28 cellular contexts compared by ENCODE assay signal in the genomic region with DNA sequence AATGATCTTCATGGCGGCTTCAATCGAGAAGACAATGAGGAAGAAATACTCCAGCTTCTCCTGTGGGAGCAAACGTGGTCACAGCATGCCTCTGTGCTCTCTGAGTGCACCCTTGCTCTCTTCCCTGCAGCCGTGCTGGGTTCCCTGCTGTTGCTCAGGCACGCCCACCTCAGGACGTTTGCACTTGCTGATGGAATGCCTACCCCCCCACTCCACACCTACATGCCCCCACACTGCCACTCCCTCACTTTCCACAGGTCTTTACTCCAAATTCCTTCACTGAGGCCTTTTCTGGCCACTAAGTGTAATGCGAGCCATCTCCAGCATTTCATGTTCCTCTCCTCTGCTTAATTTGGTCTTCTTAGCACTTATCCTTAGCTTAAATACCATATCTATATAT. TPM values are rescaled to one million over a fixed set of nuclear protein-coding genes. Genes with fewer than 3 reads are reported as not detected.
DNase-seq lines count a peak whose midpoint lies in the region; ATAC-seq and TF ChIP-seq lines count a peak whose summit lies in the region.
"Had no signal": no experiment of that assay in that cellular context is flagged by ENCODE, and none has a peak within 500 bp of the region (broad histone marks: within the 10 kb centered on the region; RNA-seq: fewer than 3 reads in every experiment).

No MANE protein-coding gene starts in this region.

- peaks cover 78% of the 10 kb centered on the region for H3K4me1 ChIP-seq in psoas muscle
- H3K4me1 ChIP-seq: A549, BE2C had no signal

- peaks cover 97% of the 10 kb centered on the region for H3K4me1 Mint-ChIP-seq in nephron
- H3K4me1 Mint-ChIP-seq in activated naive CD4-positive, alpha-beta T cell treated with anti-CD3 and anti-CD28 coated beads for 36 hours (ENCODE audit: low read depth), result no peaks in the 10 kb centered on the region
- H3K4me1 Mint-ChIP-seq: CD14-positive monocyte; CD8-positive, alpha-beta memory T cell had no signal

- H3K9me3 Mint-ChIP-seq in nephron, result no peaks in the 10 kb centered on the region
- H3K9me3 Mint-ChIP-seq in activated naive CD4-positive, alpha-beta T cell treated with anti-CD3 and anti-CD28 coated beads for 36 hours, result no peaks in the 10 kb centered on the region
- H3K9me3 Mint-ChIP-seq: CD14-positive monocyte; CD4-positive, alpha-beta T cell; CD8-positive, alpha-beta memory T cell; H9; HFFc6 had no signal

- no peaks in the 10 kb centered on the region for H3K9me3 ChIP-seq in psoas muscle
- H3K9me3 ChIP-seq: A549; BE2C; BLaER1 treated with 17β-estradiol and CSF1 and Interleukin-3, amounts not matched to agents 10 nM and 100 nM had no signal

- 59 to 74% (median 66%) methylated on average over 7 of the region's 7 CpGs for WGBS in psoas muscle, 3 donors

- no peak for ATAC-seq in psoas muscle
- ATAC-seq in GM21619 (IDR thresholded peaks at IDR 0.05; ENCODE audit: unreplicated experiment), result no peak
- ATAC-seq in HG02885 (IDR thresholded peaks at IDR 0.05; ENCODE audit: poor library complexity, unreplicated experiment), result no peak
- ATAC-seq: A549, HCT116 had no signal

- H3K27me3 Mint-ChIP-seq in nephron (ENCODE audit: low read depth), result no peaks in the 10 kb centered on the region
- no peaks in the 10 kb centered on the region for H3K27me3 Mint-ChIP-seq in activated naive CD4-positive, alpha-beta T cell treated with anti-CD3 and anti-CD28 coated beads for 36 hours (ENCODE audit: low read depth)

- TF ChIP-seq CTCF in nephron (IDR thresholded peaks at IDR 0.05; ENCODE audit: unreplicated experiment in 3 of 3), result no peak
- no peak for TF ChIP-seq CTCF in psoas muscle (IDR thresholded peaks at IDR 0.05)

- CTCF ChIA-PET in activated naive CD4-positive, alpha-beta T cell treated with anti-CD3 and anti-CD28 coated beads for 36 hours (lab: Charles Lee), result interaction anchor here (2.7 kb wide), 1 partner anchor 8 kb away, joined by 10 read pairs; no protein-coding TSS in a partner anchor

- peak overlapping the region; percentile 95 for H3K27ac ChIP-seq in psoas muscle
- H3K27ac ChIP-seq: A549; BLaER1 treated with 17β-estradiol and CSF1 and Interleukin-3, amounts not matched to agents 10 nM and 100 nM; GM23248 had no signal

- peak overlapping the region in 1 of 3 experiments; percentile 41 for H3K4me3 Mint-ChIP-seq in nephron
- H3K4me3 Mint-ChIP-seq in activated naive CD4-positive, alpha-beta T cell treated with anti-CD3 and anti-CD28 coated beads for 36 hours, result no peak overlapping the region
- H3K4me3 Mint-ChIP-seq: CD14-positive monocyte; CD4-positive, alpha-beta T cell; CD8-positive, alpha-beta memory T cell; H9; HFFc6 had no signal

- peaks cover 0 to 34% of the 10 kb centered on the region in 2 donors for H3K36me3 ChIP-seq in psoas muscle (ENCODE audit: insufficient read depth in 1 of 2, low read depth in 1 of 2)
- H3K36me3 ChIP-seq: BE2C; BLaER1 treated with 17β-estradiol and CSF1 and Interleukin-3, amounts not matched to agents 10 nM and 100 nM had no signal

- no peak overlapping the region for H3K4me3 ChIP-seq in psoas muscle
- H3K4me3 ChIP-seq: A549; BLaER1 treated with 17β-estradiol and CSF1 and Interleukin-3, amounts not matched to agents 10 nM and 100 nM; GM23248 had no signal

- TF ChIP-seq RAD21 in Ishikawa (IDR thresholded peaks at IDR 0.05; ENCODE audit: low read depth), result no peak

- intact Hi-C loops in psoas muscle (cut with DNase I), result no loop called here
- intact Hi-C loops in activated naive CD4-positive, alpha-beta T cell treated with anti-CD3 and anti-CD28 coated beads for 36 hours (cut with micrococcal nuclease), result no loop called here

- peak overlapping the region in 2 of 3 experiments; percentile 43 to 44 for H3K27ac Mint-ChIP-seq in nephron
- no peak overlapping the region for H3K27ac Mint-ChIP-seq in activated naive CD4-positive, alpha-beta T cell treated with anti-CD3 and anti-CD28 coated beads for 36 hours
- H3K27ac Mint-ChIP-seq: CD14-positive monocyte; CD4-positive, alpha-beta T cell; CD8-positive, alpha-beta memory T cell; H9; HFFc6 had no signal

- no peak for TF ChIP-seq EP300 in Ishikawa (IDR thresholded peaks at IDR 0.05; ENCODE audit: borderline replicate concordance)

- DNase-seq in psoas muscle (peak in 1 of 2 donors; percentile 41), retina (no peak)
- DNase-seq in activated naive CD4-positive, alpha-beta T cell treated with anti-CD3 and anti-CD28 coated beads for 36 hours, result no peak
- DNase-seq: 8988T; ACHN; AML-193; BE2C; Calu3; CD4-positive, alpha-beta T cell; CD8-positive, alpha-beta memory T cell; COR-L47; DMS53; DMS79 treated with DMSO at 0.1 percent for 48 hours; GF-D8; GM23248; H9; HFFc6 had no signal

- H3K27me3 ChIP-seq in psoas muscle (ENCODE audit: insufficient read depth in 3 of 3, low read length in 2 of 3), result no peaks in the 10 kb centered on the region
- H3K27me3 ChIP-seq: BE2C; BLaER1 treated with 17β-estradiol and CSF1 and Interleukin-3, amounts not matched to agents 10 nM and 100 nM had no signal

- H3K36me3 Mint-ChIP-seq in nephron (ENCODE audit: low read depth), result no peaks in the 10 kb centered on the region
- H3K36me3 Mint-ChIP-seq in activated naive CD4-positive, alpha-beta T cell treated with anti-CD3 and anti-CD28 coated beads for 36 hours (ENCODE audit: low read depth), result no peaks in the 10 kb centered on the region
- H3K36me3 Mint-ChIP-seq: CD14-positive monocyte; CD8-positive, alpha-beta memory T cell had no signal

TF ChIP-seq in Ishikawa, 13 proteins besides CTCF, POLR2A, EP300 and RAD21:
- 0 out of 2 replicates have a peak, but pooled peaks have one; percentile 24 for TF ChIP-seq TEAD4 (IDR thresholded peaks at IDR 0.05)
- no peak for TF ChIP-seq CREB1 (IDR thresholded peaks at IDR 0.05; ENCODE audit: low read depth)

RNA-seq across cellular contexts. Expression of gene CACNA1S, which starts 18.3 kb away (rescaled TPM):
- total RNA-seq in psoas muscle, result 100 to 1,000 TPM in 2 of 4 donors, 10 to 100 TPM in 2; 56.3 to 269 (median 158) TPM
- 10 to 100 TPM; 11.9 to 48.1 (median 25.5) TPM for polyA plus RNA-seq in psoas muscle
- not detected for total RNA-seq in activated naive CD4-positive, alpha-beta T cell treated with anti-CD3 and anti-CD28 coated beads for 36 hours
- total RNA-seq: Calu3; CD4-positive, alpha-beta T cell; CD8-positive, alpha-beta memory T cell; Daoy; G401; GM23248; H4; H9; HFFc6 had no signal
- polyA plus RNA-seq: CD14-positive monocyte; CD8-positive, alpha-beta memory T cell; GM23248 had no signal

RNA-seq across cellular contexts. Expression of gene ASCL5, which starts 33.0 kb away (rescaled TPM):
- total RNA-seq in psoas muscle, result under 1 TPM in 2 of 4 donors, not detected in 2; 0.26 to 0.30 TPM
- not detected for polyA plus RNA-seq in psoas muscle
- total RNA-seq in activated naive CD4-positive, alpha-beta T cell treated with anti-CD3 and anti-CD28 coated beads for 36 hours, result not detected
- total RNA-seq: Calu3, Daoy, GM23248, H4, HFFc6 had no signal
- polyA plus RNA-seq: CD14-positive monocyte; CD8-positive, alpha-beta memory T cell; GM23248 had no signal

Comparison
In these comparisons a context has a peak if more than half of its experiments do, and no peak if none do; other contexts are left out.
1. RNA of gene CACNA1S, which starts 18.3 kb away (total RNA-seq): 56.3 to 269 TPM in psoas muscle; not detected in activated naive CD4-positive, alpha-beta T cell treated with anti-CD3 and anti-CD28 coated beads for 36 hours; every median in the first group is over 10 times any median in the second.